28 cellular contexts compared by ENCODE assay signal in the genomic region with DNA sequence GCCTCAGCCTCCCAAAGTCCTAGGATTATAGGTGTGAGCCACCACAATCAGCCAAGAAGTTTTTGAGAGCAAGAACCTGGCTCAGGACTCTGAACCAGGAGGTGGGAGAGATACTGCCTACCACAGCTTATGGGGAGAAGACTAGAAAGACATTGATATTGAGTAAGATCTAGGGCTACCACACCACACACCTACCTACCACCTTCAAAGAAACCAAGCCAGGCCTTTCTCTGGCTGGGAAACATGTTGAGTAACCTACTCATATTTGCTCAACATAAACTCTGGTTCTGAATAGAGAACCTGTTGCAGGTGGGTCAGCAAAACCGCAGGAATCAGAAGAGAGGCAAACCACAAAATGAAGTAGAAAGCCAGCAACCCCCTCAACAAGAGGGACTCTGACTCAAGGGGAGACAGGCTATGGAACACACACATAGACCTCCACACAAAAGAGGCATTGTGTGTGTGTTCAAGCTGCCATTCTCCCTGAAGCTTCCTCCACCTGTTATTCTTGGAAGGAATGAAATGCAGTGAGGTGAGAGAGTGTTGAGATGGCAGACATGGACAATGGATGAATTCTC.
"Had no signal": no experiment of that assay in that cellular context is flagged by ENCODE, and none has a peak within 500 bp of the region (broad histone marks: within the 10 kb centered on the region; RNA-seq: fewer than 3 reads in every experiment).

No MANE protein-coding gene starts in this region.

- H3K4me1 ChIP-seq: left lung, lower lobe of right lung, pancreas, prostate gland, sigmoid colon, spleen, stomach, testis, thyroid gland, transverse colon, upper lobe of left lung, vagina had no signal

- H3K4me1 Mint-ChIP-seq: immature natural killer cell; naive thymus-derived CD8-positive, alpha-beta T cell; nephron; neural crest cell had no signal

- H3K4me3 Mint-ChIP-seq: immature natural killer cell; naive thymus-derived CD8-positive, alpha-beta T cell; nephron; neural crest cell had no signal

- H3K9me3 Mint-ChIP-seq: naive thymus-derived CD8-positive, alpha-beta T cell; nephron; neural crest cell had no signal

- H3K27me3 ChIP-seq: left lung, pancreas, sigmoid colon, spleen, stomach, testis, thyroid gland, transverse colon, upper lobe of left lung, vagina had no signal

- H3K36me3 ChIP-seq: left lung, lower lobe of right lung, pancreas, prostate gland, sigmoid colon, spleen, stomach, thyroid gland, transverse colon, upper lobe of left lung, vagina had no signal

- DNase-seq: hypothalamus; immature natural killer cell; kidney; left colon; left lung; lower lobe of right lung; mammary epithelial cell; mesenchymal stem cell; naive thymus-derived CD8-positive, alpha-beta T cell; nucleus accumbens; pancreas; posterior cingulate gyrus; retina; right cardiac atrium; sigmoid colon; small intestine; spleen; stimulated activated CD4-positive, alpha-beta T cell treated with anti-CD3 and anti-CD28 coated beads, Interleukin-2, amount 100 ng/mL, for 48 hours; stimulated activated naive CD4-positive, alpha-beta T cell; stomach; testis; thyroid gland; transverse colon; upper lobe of left lung had no signal

- H3K27ac ChIP-seq: left lung, lower lobe of right lung, pancreas, prostate gland, sigmoid colon, spleen, stomach, testis, thyroid gland, transverse colon, upper lobe of left lung, vagina had no signal

- H3K27ac Mint-ChIP-seq: immature natural killer cell; naive thymus-derived CD8-positive, alpha-beta T cell; nephron had no signal

- H3K36me3 Mint-ChIP-seq: immature natural killer cell; naive thymus-derived CD8-positive, alpha-beta T cell had no signal

- H3K4me3 ChIP-seq: left lung, lower lobe of right lung, pancreas, prostate gland, sigmoid colon, spleen, stomach, testis, thyroid gland, transverse colon, upper lobe of left lung, vagina had no signal

- ATAC-seq: left colon; left lung; lower lobe of right lung; naive thymus-derived CD8-positive, alpha-beta T cell; pancreas; right cardiac atrium had no signal

- H3K9me3 ChIP-seq: left lung, lower lobe of right lung, pancreas, prostate gland, sigmoid colon, spleen, stomach, testis, thyroid gland, transverse colon, upper lobe of left lung, vagina had no signal
